In genomic region chr12:94754653-94755052, GRCh38 we compare ENCODE assay signal across 14 cellular contexts.
A peak's percentile ranks its signal among the peaks of the same experiment; 100 is the strongest.
DNase-seq lines count a peak whose midpoint lies in the region; FAIRE-seq and TF ChIP-seq lines count a peak whose summit lies in the region.
"Had no signal": no experiment of that assay in that cellular context is flagged by ENCODE, and none has a peak within 500 bp of the region (broad histone marks: within the 10 kb centered on the region; RNA-seq: fewer than 3 reads in every experiment).

No MANE protein-coding gene starts in this region.

- H3F3A ChIP-seq in GM23248 (ENCODE audit: insufficient read depth): no peaks in the 10 kb centered on the region

- H2AFZ ChIP-seq in GM23248: no peak overlapping the region
- H2AFZ ChIP-seq in osteoblast (ENCODE audit: low read length): no peak overlapping the region

- H3K36me3 ChIP-seq in GM23248 (ENCODE audit: low read depth): no peaks in the 10 kb centered on the region
- no peaks in the 10 kb centered on the region for H3K36me3 ChIP-seq in endodermal cell (ENCODE audit: control insufficient read depth, insufficient read depth, low read length)
- no peaks in the 10 kb centered on the region for H3K36me3 ChIP-seq in osteoblast (ENCODE audit: insufficient read depth, low read length)
- H3K36me3 ChIP-seq in BE2C: no peaks in the 10 kb centered on the region

- H3K9me3 ChIP-seq in GM23248 (ENCODE audit: low read depth): no peaks in the 10 kb centered on the region
- H3K9me3 ChIP-seq in endodermal cell (ENCODE audit: control insufficient read depth, low read length): no peaks in the 10 kb centered on the region
- no peaks in the 10 kb centered on the region for H3K9me3 ChIP-seq in osteoblast (ENCODE audit: low read depth, low read length)
- no peaks in the 10 kb centered on the region for H3K9me3 ChIP-seq in BE2C

- no peak overlapping the region for H3K9ac ChIP-seq in GM23248
- H3K9ac ChIP-seq in endodermal cell (ENCODE audit: extremely low read depth, low read length, poor library complexity, severe bottlenecking): no peak overlapping the region

- TF ChIP-seq CTCF in NB4 (IDR thresholded peaks at IDR 0.05; ENCODE audit: low read depth, low read length) (peak; percentile 18), endodermal cell (conservative IDR thresholded peaks at IDR 0.05) (peak; percentile 27), osteoblast (IDR thresholded peaks at IDR 0.05; ENCODE audit: extremely low read depth, low read depth, low read length) (peak; percentile 48), BE2C (IDR thresholded peaks at IDR 0.05; ENCODE audit: low read depth, low read length) (no peak)

- no peaks in the 10 kb centered on the region for H3K36me3 Mint-ChIP-seq in endodermal cell (ENCODE audit: low read depth)

- no peak overlapping the region for H3K27ac ChIP-seq in GM23248
- H3K27ac ChIP-seq in endodermal cell (ENCODE audit: low read depth, low read length): no peak overlapping the region
- H3K27ac ChIP-seq in osteoblast (ENCODE audit: low read depth, low read length): no peak overlapping the region

- DNase-seq in GM23248: peak; percentile 42
- DNase-seq in NB4 (ENCODE audit: low read depth): no peak
- DNase-seq in endodermal cell: no peak
- no peak for DNase-seq in osteoblast (ENCODE audit: insufficient read length, low spot score, missing footprints)
- no peak for DNase-seq in H54 (ENCODE audit: insufficient read length, low spot score)
- DNase-seq in BE2C: no peak
- DNase-seq in DMS114 treated with DMSO at 0.1 percent for 48 hours (lab: John Stamatoyannopoulos, UW; ENCODE audit: unreplicated experiment): no peak
- DNase-seq in UCSD-AML1 (lab: John Stamatoyannopoulos, UW; ENCODE audit: unreplicated experiment): no peak
- DNase-seq: activated B cell treated with CpG ODN at 0.5 μM for 24 hours; caudate nucleus; GF-D8; NCI-H1436; stimulated activated CD4-positive, alpha-beta T cell treated with anti-CD3 and anti-CD28 coated beads, Interleukin-4, amount 100 ng/mL, for 4 hours had no signal

- H3K4me3 ChIP-seq in GM23248 (no peak overlapping the region), NB4 (ENCODE audit: low read depth, low read length) (no peak overlapping the region), endodermal cell (ENCODE audit: low read length) (no peak overlapping the region), osteoblast (ENCODE audit: insufficient read depth, low read length) (no peak overlapping the region), BE2C (ENCODE audit: low read depth, low read length) (no peak overlapping the region)

- H3K9me2 ChIP-seq in GM23248 (ENCODE audit: insufficient read depth): no peaks in the 10 kb centered on the region

- in situ Hi-C loops in GM23248 (cut with MboI): loop anchor here (25.0 kb wide), 1 partner anchor 617 kb away; the partner anchor contains the start of gene PLXNC1

- H3K4me3 Mint-ChIP-seq in endodermal cell: no peak overlapping the region
- H3K4me3 Mint-ChIP-seq: activated B cell treated with CpG ODN at 0.5 μM for 24 hours had no signal

- no peak overlapping the region for H3K27ac Mint-ChIP-seq in endodermal cell
- H3K27ac Mint-ChIP-seq: activated B cell treated with CpG ODN at 0.5 μM for 24 hours had no signal

- peaks cover 6% of the 10 kb centered on the region for H3K27me3 ChIP-seq in GM23248 (replicated peaks; ENCODE audit: insufficient read depth)
- H3K27me3 ChIP-seq in endodermal cell (ENCODE audit: control insufficient read depth, insufficient read depth, low read length, poor library complexity, severe bottlenecking): peaks cover 13% of the 10 kb centered on the region
- H3K27me3 ChIP-seq in osteoblast (ENCODE audit: insufficient read depth, low read length): peaks cover 47% of the 10 kb centered on the region
- H3K27me3 ChIP-seq in BE2C: peaks cover 7% of the 10 kb centered on the region

- H3K4me1 ChIP-seq in GM23248 (ENCODE audit: insufficient read depth): no peaks in the 10 kb centered on the region
- no peaks in the 10 kb centered on the region for H3K4me1 ChIP-seq in endodermal cell (ENCODE audit: control insufficient read depth, insufficient read depth, low read length)
- H3K4me1 ChIP-seq in osteoblast (ENCODE audit: insufficient read depth, low read length): no peaks in the 10 kb centered on the region
- no peaks in the 10 kb centered on the region for H3K4me1 ChIP-seq in BE2C

- H3K4me2 ChIP-seq in GM23248 (ENCODE audit: unreplicated experiment): no peak overlapping the region
- H3K4me2 ChIP-seq in osteoblast (ENCODE audit: insufficient read depth, low read length): no peak overlapping the region

- no peak for TF ChIP-seq POLR2A in NB4 (IDR thresholded peaks at IDR 0.05; ENCODE audit: extremely low read depth, insufficient read length)
- no peak for TF ChIP-seq POLR2A in H54 (IDR thresholded peaks at IDR 0.05; ENCODE audit: low read depth, low read length)

- H3K9me3 Mint-ChIP-seq in endodermal cell: no peaks in the 10 kb centered on the region
- H3K9me3 Mint-ChIP-seq: activated B cell treated with CpG ODN at 0.5 μM for 24 hours had no signal

- peaks cover 10% of the 10 kb centered on the region for H3K27me3 Mint-ChIP-seq in endodermal cell (ENCODE audit: insufficient read depth)
- H3K27me3 Mint-ChIP-seq: activated B cell treated with CpG ODN at 0.5 μM for 24 hours had no signal

- no peaks in the 10 kb centered on the region for H4K20me1 ChIP-seq in GM23248 (ENCODE audit: insufficient read depth)
- no peaks in the 10 kb centered on the region for H4K20me1 ChIP-seq in osteoblast (ENCODE audit: insufficient read depth, low read length)

- FAIRE-seq in H54 (lab: Jason Lieb, UNC): no peak
- FAIRE-seq: GM18507 had no signal

- H3K79me2 ChIP-seq in GM23248 (ENCODE audit: insufficient read depth) (no peaks in the 10 kb centered on the region), osteoblast (ENCODE audit: insufficient read depth, low read length) (no peaks in the 10 kb centered on the region)

- no peaks in the 10 kb centered on the region for H3K4me1 Mint-ChIP-seq in endodermal cell
